In the genomic region with DNA sequence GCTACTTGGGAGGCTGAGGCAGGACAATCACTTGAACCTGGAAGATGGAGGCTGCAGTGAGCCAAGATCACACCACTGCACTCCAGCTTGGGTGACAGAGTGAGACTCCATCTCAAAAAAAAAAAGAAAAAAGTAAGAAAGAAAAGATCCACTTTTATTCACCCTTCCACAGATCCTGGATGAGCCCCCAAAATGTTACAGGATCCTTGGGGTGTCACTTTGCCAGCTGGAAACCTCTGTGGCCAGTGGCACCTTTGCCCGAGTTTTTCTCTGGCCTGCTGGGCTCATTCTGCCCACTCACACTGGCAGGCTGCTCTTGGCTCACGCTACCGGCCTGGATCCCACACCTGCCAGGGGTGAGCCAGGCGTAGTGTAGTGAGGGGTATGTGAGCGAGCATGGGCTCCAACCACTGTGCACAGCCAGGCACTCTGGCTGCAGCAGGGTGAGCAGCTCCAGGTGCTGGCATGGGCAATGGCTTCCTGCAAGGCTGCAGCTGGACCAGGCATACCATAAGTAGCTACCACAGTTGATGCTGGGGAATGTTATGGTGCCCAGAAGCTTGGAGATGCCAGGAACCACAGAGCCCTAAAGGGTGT, we compare ENCODE assay signal across 31 cellular contexts. TPM values are rescaled to one million over a fixed set of nuclear protein-coding genes. Genes with fewer than 3 reads are reported as not detected.
DNase-seq lines count a peak whose midpoint lies in the region; ATAC-seq and TF ChIP-seq lines count a peak whose summit lies in the region.
"Had no signal": no experiment of that assay in that cellular context is flagged by ENCODE, and none has a peak within 500 bp of the region (broad histone marks: within the 10 kb centered on the region; RNA-seq: fewer than 3 reads in every experiment).

No MANE protein-coding gene starts in this region.

- no peak overlapping the region for H2BK120ac ChIP-seq in trophoblast cell (ENCODE audit: insufficient read depth, low read length, poor library complexity)

- H3K27me3 ChIP-seq in GM23338 (ENCODE audit: insufficient read depth) (no peaks in the 10 kb centered on the region), trophoblast cell (ENCODE audit: insufficient read depth, low read length) (no peaks in the 10 kb centered on the region), colonic mucosa (no peaks in the 10 kb centered on the region)
- H3K27me3 ChIP-seq: sigmoid colon, transverse colon had no signal

- no peak overlapping the region for H3K4me3 Mint-ChIP-seq in GM23338
- H3K4me3 Mint-ChIP-seq: activated B cell treated with CpG ODN at 0.5 μM for 24 hours; activated naive CD8-positive, alpha-beta T cell treated with anti-CD3 and anti-CD28 coated beads, Interleukin-2, amount 50 U/mL, for 24 hours; effector memory CD8-positive, alpha-beta T cell; naive thymus-derived CD8-positive, alpha-beta T cell; T-helper 1 cell treated with Interleukin-12 subunit alpha and Interleukin-12 subunit beta and Interleukin-4 antibody, amounts not matched to agents 30 μg/mL and 1 μg/mL, for 36 hours had no signal

- H4K12ac ChIP-seq in trophoblast cell (ENCODE audit: low read depth, low read length) = no peak overlapping the region

- H3F3A ChIP-seq in GM23338 (replicated peaks; ENCODE audit: low read depth) = no peaks in the 10 kb centered on the region

- intact Hi-C loops in colonic mucosa (cut with DNase I) = no loop called here

- H3K79me2 ChIP-seq in GM23338 (replicated peaks; ENCODE audit: insufficient read depth) (no peaks in the 10 kb centered on the region), trophoblast cell (ENCODE audit: control insufficient read depth, insufficient read depth, low read length, poor library complexity) (no peaks in the 10 kb centered on the region)

- H3K9me2 ChIP-seq in GM23338 (ENCODE audit: insufficient read depth) = no peaks in the 10 kb centered on the region

- peaks cover 33% of the 10 kb centered on the region for H3K36me3 Mint-ChIP-seq in GM23338 (ENCODE audit: low read depth)

- no peaks in the 10 kb centered on the region; the same call in 2 of the 3 replicates for H3K4me1 Mint-ChIP-seq in GM23338
- H3K4me1 Mint-ChIP-seq: activated B cell treated with CpG ODN at 0.5 μM for 24 hours; naive thymus-derived CD8-positive, alpha-beta T cell had no signal

- H3K23ac ChIP-seq in trophoblast cell (ENCODE audit: low read length) = no peak overlapping the region

- H3K79me1 ChIP-seq in trophoblast cell (ENCODE audit: low read length) = peaks cover 2% of the 10 kb centered on the region

- no CpG with 5 or more reads among the region's 5 CpGs for WGBS in trophoblast cell (ENCODE audit: extremely low coverage, insufficient coverage, insufficient read length)

- ATAC-seq in GM23338 = no peak
- ATAC-seq in esophagus mucosa = no peak
- no peak for ATAC-seq in GM21737 (IDR thresholded peaks at IDR 0.05; ENCODE audit: unreplicated experiment)
- ATAC-seq: activated naive CD8-positive, alpha-beta T cell treated with anti-CD3 and anti-CD28 coated beads, Interleukin-2, amount 50 U/mL, for 24 hours; effector memory CD8-positive, alpha-beta T cell; naive thymus-derived CD8-positive, alpha-beta T cell; SK-N-SH treated with all-trans-retinoic acid at 6 μM for 48 hours had no signal

- H3K27ac ChIP-seq in GM23338 (ENCODE audit: low read depth) (no peak overlapping the region), trophoblast cell (ENCODE audit: low read depth, low read length) (no peak overlapping the region), colonic mucosa (no peak overlapping the region)
- H3K27ac ChIP-seq: prostate gland, sigmoid colon, transverse colon had no signal

- H3K4me2 ChIP-seq in GM23338 = no peak overlapping the region
- no peak overlapping the region for H3K4me2 ChIP-seq in trophoblast cell (ENCODE audit: low read length)

- no peak overlapping the region for H2BK5ac ChIP-seq in trophoblast cell (ENCODE audit: low read depth, low read length, poor library complexity)

- H4K20me1 ChIP-seq in GM23338 (replicated peaks; ENCODE audit: insufficient read depth) = no peaks in the 10 kb centered on the region

- peaks cover 31% of the 10 kb centered on the region for H3K9me3 ChIP-seq in trophoblast cell (ENCODE audit: insufficient read depth, low read depth, low read length)
- H3K9me3 ChIP-seq in colonic mucosa = no peaks in the 10 kb centered on the region
- H3K9me3 ChIP-seq: prostate gland had no signal

- peaks cover 90% of the 10 kb centered on the region for H3K9me3 Mint-ChIP-seq in GM23338

- peak; percentile 32 for DNase-seq in DMS53 (lab: John Stamatoyannopoulos, UW)
- no peak for DNase-seq in DMS53 treated with DMSO at 0.1 percent for 48 hours (lab: John Stamatoyannopoulos, UW; ENCODE audit: unreplicated experiment)
- peak; percentile 51 for DNase-seq in GM23338 (ENCODE audit: low spot score)
- peak; percentile 36 for DNase-seq in amniotic epithelial cell (ENCODE audit: low read depth)
- no peak for DNase-seq in trophoblast cell
- DNase-seq in colonic mucosa = no peak
- DNase-seq: 8988T; activated B cell treated with CpG ODN at 0.5 μM for 24 hours; activated naive CD8-positive, alpha-beta T cell treated with anti-CD3 and anti-CD28 coated beads, Interleukin-2, amount 50 U/mL, for 24 hours; activated T-cell treated with anti-CD3 and anti-CD28 coated beads, Interleukin-2, amount 50 U/mL, for 48 hours; caudate nucleus; effector memory CD8-positive, alpha-beta T cell; EL; erythroblast; IMR-90; midbrain; naive thymus-derived CD8-positive, alpha-beta T cell; NCI-H146; NCI-H526; NK-92 treated with Interleukin-12 subunit alpha and Interleukin-12 subunit beta, amount 100 ng/mL, for 24 hours; nucleus accumbens; Right ventricle myocardium superior; sigmoid colon; stimulated activated CD4-positive, alpha-beta T cell treated with anti-CD3 and anti-CD28 coated beads, Interleukin-4, amount 100 ng/mL, for 24 hours; transverse colon had no signal

- no peak overlapping the region for H3K27ac Mint-ChIP-seq in GM23338
- H3K27ac Mint-ChIP-seq: activated B cell treated with CpG ODN at 0.5 μM for 24 hours; activated naive CD8-positive, alpha-beta T cell treated with anti-CD3 and anti-CD28 coated beads, Interleukin-2, amount 50 U/mL, for 24 hours; effector memory CD8-positive, alpha-beta T cell; naive thymus-derived CD8-positive, alpha-beta T cell; T-helper 1 cell treated with Interleukin-12 subunit alpha and Interleukin-12 subunit beta and Interleukin-4 antibody, amounts not matched to agents 30 μg/mL and 1 μg/mL, for 36 hours had no signal

- no peak overlapping the region for H2BK12ac ChIP-seq in trophoblast cell (ENCODE audit: low read length)

- no peak overlapping the region for H3K18ac ChIP-seq in trophoblast cell (ENCODE audit: low read length)

- no peak overlapping the region for H2AFZ ChIP-seq in GM23338
- no peak overlapping the region for H2AFZ ChIP-seq in trophoblast cell (ENCODE audit: insufficient read depth, low read length, poor library complexity)

- H4K91ac ChIP-seq in trophoblast cell (ENCODE audit: low read depth, low read length) = no peak overlapping the region

- H3K4ac ChIP-seq in trophoblast cell (ENCODE audit: low read depth, low read length) = no peak overlapping the region

- TF ChIP-seq CTCF in GM23338 (conservative IDR thresholded peaks at IDR 0.05; ENCODE audit: low read depth in 2 of 2) (no peak), colonic mucosa (IDR thresholded peaks at IDR 0.05) (no peak)

- H3K4me3 ChIP-seq in GM23338 (no peak overlapping the region), trophoblast cell (ENCODE audit: low read depth, low read length) (peak overlapping the region; percentile 30), colonic mucosa (no peak overlapping the region)
- H3K4me3 ChIP-seq: HAP-1, prostate gland, sigmoid colon, transverse colon had no signal

- H3K14ac ChIP-seq in trophoblast cell (ENCODE audit: low read length) = no peak overlapping the region

- H3K36me3 ChIP-seq in GM23338 (ENCODE audit: insufficient read depth) = no peaks in the 10 kb centered on the region; the same call in 1 of the 2 replicates
- H3K36me3 ChIP-seq in trophoblast cell (ENCODE audit: control insufficient read depth in 1 of 2, insufficient read depth in 2 of 2, low read length in 2 of 2) = no peaks in the 10 kb centered on the region
- H3K36me3 ChIP-seq in colonic mucosa = no peaks in the 10 kb centered on the region
- H3K36me3 ChIP-seq: HAP-1, prostate gland, sigmoid colon, transverse colon had no signal

- H3K9ac ChIP-seq in trophoblast cell (ENCODE audit: low read length) (no peak overlapping the region), colonic mucosa (ENCODE audit: low read depth in 2 of 2, low read length in 2 of 2) (no peak overlapping the region)

- H4K8ac ChIP-seq in trophoblast cell (ENCODE audit: low read depth, low read length) = no peak overlapping the region

- no peaks in the 10 kb centered on the region for H3K4me1 ChIP-seq in GM23338 (ENCODE audit: insufficient read depth)
- peaks cover 0 to 2% of the 10 kb centered on the region in 2 experiments for H3K4me1 ChIP-seq in trophoblast cell (ENCODE audit: control insufficient read depth in 1 of 2, insufficient read depth in 2 of 2, low read length in 2 of 2)
- no peaks in the 10 kb centered on the region for H3K4me1 ChIP-seq in colonic mucosa
- H3K4me1 ChIP-seq: HAP-1, prostate gland, sigmoid colon, transverse colon had no signal

- H2AK5ac ChIP-seq in trophoblast cell (ENCODE audit: low read length) = no peak overlapping the region

- H3K27me3 Mint-ChIP-seq in GM23338 (ENCODE audit: insufficient read depth, low read depth, poor library complexity) = peaks cover 11% of the 10 kb centered on the region
- H3K27me3 Mint-ChIP-seq: activated B cell treated with CpG ODN at 0.5 μM for 24 hours; activated naive CD8-positive, alpha-beta T cell treated with anti-CD3 and anti-CD28 coated beads, Interleukin-2, amount 50 U/mL, for 24 hours; effector memory CD8-positive, alpha-beta T cell had no signal

TF ChIP-seq in GM23338, 12 proteins besides CTCF, POLR2A, EP300 and RAD21 (continues in another document):
- no peak for TF ChIP-seq CREB1 (CRISPR knock-in tag; IDR thresholded peaks at IDR 0.05; ENCODE audit: low read depth)
- no peak for TF ChIP-seq POLR2AphosphoS5 (IDR thresholded peaks at IDR 0.05; ENCODE audit: low read depth)

RNA-seq across cellular contexts. Expression of gene C15orf39, which starts 57.8 kb away (rescaled TPM):
- 48.5 and 54.1 TPM in 2 replicates for total RNA-seq in GM23338 (2014; rRNA removed; shearing (Covaris generic))
- polyA plus RNA-seq in GM23338 (2016; fragmentation: Nextera tagmentation; extraction: Ambion mirVana) = 13.4 and 13.9 TPM in 2 replicates
- polyA plus RNA-seq in trophoblast cell (2013) = 9.6 and 9.8 TPM in 2 replicates
- total RNA-seq in esophagus mucosa (23.1 TPM), colonic mucosa (10 to 100 TPM; 22.3 to 27.3 TPM)

Comparison
In these comparisons a context has a peak if more than half of its experiments do, and no peak if none do; other contexts are left out.
1. DNase-seq: peak in DMS53 (single experiment), GM23338 (single experiment) and amniotic epithelial cell (single experiment); none in DMS53 treated with DMSO at 0.1 percent for 48 hours (single experiment), trophoblast cell (0 of 2) and colonic mucosa (single experiment).